In genomic region chr22:20700347-20700746, GRCh38 we compare ENCODE assay signal across 5 cellular contexts.
DNase-seq lines count a peak whose midpoint lies in the region; ATAC-seq and TF ChIP-seq lines count a peak whose summit lies in the region.
"Not testable (repeated sequence)": the region's sequence is repeated elsewhere in the genome, so short reads cannot be mapped to it uniquely, and the experiment has no call there.

No MANE protein-coding gene starts in this region.

- CTCF ChIA-PET in CD4-positive, alpha-beta T cell (lab: Charles Lee) = not testable (repeated sequence)

- not testable (repeated sequence) for TF ChIP-seq CTCF in CD4-positive, alpha-beta T cell (IDR thresholded peaks at IDR 0.05); coronary artery (IDR thresholded peaks at IDR 0.05)

- H3K4me3 ChIP-seq in coronary artery = not testable (repeated sequence)

- DNase-seq in CD4-positive, alpha-beta T cell = not testable (repeated sequence)
- peak; percentile 17 for DNase-seq in activated naive CD8-positive, alpha-beta T cell treated with anti-CD3 and anti-CD28 coated beads, Interleukin-2, amount 10 ng/mL, durations not matched to agents 7 days and 5 days
- peak; percentile 70 for DNase-seq in coronary artery (ENCODE audit: low spot score)
- DNase-seq in mesenteric fat pad (ENCODE audit: low spot score) = peak; percentile 41
- DNase-seq in posterior vena cava (ENCODE audit: low spot score) = peak; percentile 64

- not testable (repeated sequence) for H3K27ac ChIP-seq in CD4-positive, alpha-beta T cell (ENCODE audit: low read depth, low read length); coronary artery

- H3K9me3 Mint-ChIP-seq in CD4-positive, alpha-beta T cell; activated naive CD8-positive, alpha-beta T cell treated with anti-CD3 and anti-CD28 coated beads, Interleukin-2, amount 10 ng/mL, durations not matched to agents 7 days and 5 days: not testable (repeated sequence)

- peak overlapping the region; percentile 97 for H3K27ac Mint-ChIP-seq in CD4-positive, alpha-beta T cell
- H3K27ac Mint-ChIP-seq in activated naive CD8-positive, alpha-beta T cell treated with anti-CD3 and anti-CD28 coated beads, Interleukin-2, amount 10 ng/mL, durations not matched to agents 7 days and 5 days = not testable (repeated sequence)

- H3K9me3 ChIP-seq in CD4-positive, alpha-beta T cell (ENCODE audit: control insufficient read depth, low read length) = not testable (repeated sequence)

- ATAC-seq in CD4-positive, alpha-beta T cell (ENCODE audit: poor library complexity); activated naive CD8-positive, alpha-beta T cell treated with anti-CD3 and anti-CD28 coated beads, Interleukin-2, amount 10 ng/mL, durations not matched to agents 7 days and 5 days (ENCODE audit: low read depth): not testable (repeated sequence)

- intact Hi-C loops in CD4-positive, alpha-beta T cell (cut with DNase I, micrococcal nuclease) = loop anchor here in 1 of 2 experiments (5.0 kb wide), 2 partner anchors 133 to 203 kb away; partner anchors contain the start of gene KLHL22
- intact Hi-C loops in posterior vena cava (cut with DNase I) = not testable (repeated sequence)

- not testable (repeated sequence) for H3K36me3 Mint-ChIP-seq in CD4-positive, alpha-beta T cell (ENCODE audit: low read depth); activated naive CD8-positive, alpha-beta T cell treated with anti-CD3 and anti-CD28 coated beads, Interleukin-2, amount 10 ng/mL, durations not matched to agents 7 days and 5 days

- H3K27me3 Mint-ChIP-seq in CD4-positive, alpha-beta T cell = not testable (repeated sequence)
- H3K27me3 Mint-ChIP-seq in activated naive CD8-positive, alpha-beta T cell treated with anti-CD3 and anti-CD28 coated beads, Interleukin-2, amount 10 ng/mL, durations not matched to agents 7 days and 5 days = peaks cover 10% of the 10 kb centered on the region

- H3K4me3 Mint-ChIP-seq in CD4-positive, alpha-beta T cell = peak overlapping the region; percentile 66
- H3K4me3 Mint-ChIP-seq in activated naive CD8-positive, alpha-beta T cell treated with anti-CD3 and anti-CD28 coated beads, Interleukin-2, amount 10 ng/mL, durations not matched to agents 7 days and 5 days = not testable (repeated sequence)

- not testable (repeated sequence) for H3K27me3 ChIP-seq in CD4-positive, alpha-beta T cell (ENCODE audit: control insufficient read depth, insufficient read depth, low read length)

- peaks cover 21% of the 10 kb centered on the region for H3K4me1 Mint-ChIP-seq in CD4-positive, alpha-beta T cell (ENCODE audit: low read depth)
- not testable (repeated sequence) for H3K4me1 Mint-ChIP-seq in activated naive CD8-positive, alpha-beta T cell treated with anti-CD3 and anti-CD28 coated beads, Interleukin-2, amount 10 ng/mL, durations not matched to agents 7 days and 5 days

- POLR2A ChIA-PET in CD4-positive, alpha-beta T cell (lab: Charles Lee) = interaction anchor here (1.9 kb wide), 1 partner anchor 236 kb away, joined by 6 read pairs; no protein-coding TSS in a partner anchor
- POLR2A ChIA-PET in activated naive CD8-positive, alpha-beta T cell treated with anti-CD3 and anti-CD28 coated beads, Interleukin-2, amount 10 ng/mL, durations not matched to agents 7 days and 5 days (lab: Charles Lee) = not testable (repeated sequence)
